ENCODE assay signal across 23 cellular contexts in the genomic region with DNA sequence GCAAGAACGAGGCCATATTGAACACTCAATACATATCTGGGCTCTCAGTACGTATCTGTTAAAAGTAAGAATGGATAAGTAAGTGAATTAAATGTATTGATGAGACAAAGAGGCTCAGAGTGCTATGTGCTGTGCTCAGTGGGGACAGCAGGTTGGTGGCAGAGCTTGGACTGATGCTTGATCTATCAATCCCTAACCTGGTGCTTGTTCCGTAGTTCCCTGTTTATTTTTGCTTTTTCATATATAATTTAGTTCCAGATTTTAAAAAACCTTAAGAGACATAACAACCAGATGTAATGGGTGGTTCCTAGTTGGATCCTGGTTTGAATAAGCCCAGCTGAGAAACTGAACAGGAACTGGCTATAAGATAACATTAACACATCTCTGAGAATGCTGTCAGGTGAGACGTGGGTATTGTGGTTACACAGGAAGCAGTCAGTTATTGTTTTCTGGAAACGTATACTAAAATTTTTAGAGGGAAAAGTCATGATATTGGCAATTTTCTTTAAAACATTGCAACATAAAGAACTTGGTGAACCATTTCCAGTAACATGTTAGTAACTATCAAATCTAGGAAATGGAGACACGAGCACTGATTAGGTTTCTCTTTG.
"Had no signal": no experiment of that assay in that cellular context is flagged by ENCODE, and none has a peak within 500 bp of the region (broad histone marks: within the 10 kb centered on the region; RNA-seq: fewer than 3 reads in every experiment).

No MANE protein-coding gene starts in this region.

- ATAC-seq: activated T-helper 17 cell treated with anti-CD3 and anti-CD28 coated beads, Interleukin-2, amount 50 U/mL, for 72 hours; left lung; lower lobe of right lung; natural killer cell; stimulated activated memory B cell treated with anti-CD40 and anti-IgM and Interleukin-4, amounts not matched to agents 10 μg/mL and 1 μg/mL and 100 μg/mL, for 72 hours; stimulated activated naive CD8-positive, alpha-beta T cell treated with anti-CD3 and anti-CD28 coated beads, Interleukin-15, amount 100 ng/mL, for 72 hours had no signal

- H3K27me3 ChIP-seq: left lung, neural progenitor cell, right atrium auricular region had no signal

- H3K27ac ChIP-seq: breast epithelium, left lung, lower lobe of right lung, neural progenitor cell, right atrium auricular region had no signal

- H3K9me3 Mint-ChIP-seq: activated naive CD4-positive, alpha-beta T cell treated with anti-CD3 and anti-CD28 coated beads, Interleukin-2, amount 50 U/mL, for 72 hours; activated T-cell treated with anti-CD3 and anti-CD28 coated beads, Interleukin-2, amount 50 U/mL, for 24 hours; activated T-helper 17 cell treated with anti-CD3 and anti-CD28 coated beads, Interleukin-2, amount 50 U/mL, for 72 hours; natural killer cell; neural progenitor cell; stimulated activated memory B cell treated with anti-CD40 and anti-IgM and Interleukin-4, amounts not matched to agents 10 μg/mL and 1 μg/mL and 100 μg/mL, for 72 hours; stimulated activated naive CD8-positive, alpha-beta T cell treated with anti-CD3 and anti-CD28 coated beads, Interleukin-15, amount 100 ng/mL, for 72 hours had no signal

- H3K36me3 Mint-ChIP-seq: activated naive CD4-positive, alpha-beta T cell treated with anti-CD3 and anti-CD28 coated beads, Interleukin-2, amount 50 U/mL, for 72 hours; natural killer cell; neural progenitor cell; stimulated activated memory B cell treated with anti-CD40 and anti-IgM and Interleukin-4, amounts not matched to agents 10 μg/mL and 1 μg/mL and 100 μg/mL, for 72 hours had no signal

- DNase-seq: activated CD4-positive, CD25-positive, alpha-beta regulatory T cell treated with anti-CD3 and anti-CD28 coated beads, Interleukin-2, amount 50 U/mL, for 72 hours; activated gamma-delta T cell treated with Interleukin-2 at 50 U/mL for 16 hours; activated T-cell treated with anti-CD3 and anti-CD28 coated beads, Interleukin-2, amount 50 U/mL, for 24 hours; central memory CD4-positive, alpha-beta T cell; foreskin fibroblast; head of caudate nucleus; left lung; lower lobe of right lung; mesenchymal stem cell; natural killer cell; occipital lobe; stimulated activated CD4-positive, alpha-beta T cell treated with anti-CD3 and anti-CD28 coated beads, Interleukin-1b, Interleukin-23, amount 100 ng/mL, for 48 hours; stimulated activated CD4-positive, alpha-beta T cell treated with anti-CD3 and anti-CD28 coated beads, Interleukin-4, amount 100 ng/mL, for 4 hours; stimulated activated CD8-positive, alpha-beta memory T cell treated with anti-CD3 and anti-CD28 coated beads, Interleukin-4, amount 100 ng/mL, for 48 hours; stimulated activated naive CD8-positive, alpha-beta T cell treated with anti-CD3 and anti-CD28 coated beads, Interleukin-15, amount 100 ng/mL, for 72 hours; substantia nigra had no signal

- H3K9me3 ChIP-seq: breast epithelium, left lung, lower lobe of right lung, right atrium auricular region had no signal

- H3K4me1 ChIP-seq: breast epithelium had no signal

- H3K4me3 Mint-ChIP-seq: activated T-cell treated with anti-CD3 and anti-CD28 coated beads, Interleukin-2, amount 50 U/mL, for 24 hours; activated T-helper 17 cell treated with anti-CD3 and anti-CD28 coated beads, Interleukin-2, amount 50 U/mL, for 72 hours; neural progenitor cell; stimulated activated memory B cell treated with anti-CD40 and anti-IgM and Interleukin-4, amounts not matched to agents 10 μg/mL and 1 μg/mL and 100 μg/mL, for 72 hours; stimulated activated naive CD8-positive, alpha-beta T cell treated with anti-CD3 and anti-CD28 coated beads, Interleukin-15, amount 100 ng/mL, for 72 hours had no signal

- H3K36me3 ChIP-seq: breast epithelium, left lung, lower lobe of right lung, neural progenitor cell, right atrium auricular region had no signal

- H3K4me3 ChIP-seq: breast epithelium, left lung, lower lobe of right lung, neural progenitor cell, right atrium auricular region, smooth muscle cell had no signal

- H3K27me3 Mint-ChIP-seq: activated T-helper 17 cell treated with anti-CD3 and anti-CD28 coated beads, Interleukin-2, amount 50 U/mL, for 72 hours; stimulated activated naive CD8-positive, alpha-beta T cell treated with anti-CD3 and anti-CD28 coated beads, Interleukin-15, amount 100 ng/mL, for 72 hours had no signal

- H3K27ac Mint-ChIP-seq: activated T-cell treated with anti-CD3 and anti-CD28 coated beads, Interleukin-2, amount 50 U/mL, for 24 hours; activated T-helper 17 cell treated with anti-CD3 and anti-CD28 coated beads, Interleukin-2, amount 50 U/mL, for 72 hours; neural progenitor cell; stimulated activated memory B cell treated with anti-CD40 and anti-IgM and Interleukin-4, amounts not matched to agents 10 μg/mL and 1 μg/mL and 100 μg/mL, for 72 hours had no signal
